In genomic region chr5:154740957-154741356, GRCh38 we compare ENCODE assay signal across 14 cellular contexts. TPM values are rescaled to one million over a fixed set of nuclear protein-coding genes. Genes with fewer than 3 reads are reported as not detected.
DNase-seq lines count a peak whose midpoint lies in the region; ATAC-seq, FAIRE-seq and TF ChIP-seq lines count a peak whose summit lies in the region.
"Had no signal": no experiment of that assay in that cellular context is flagged by ENCODE, and none has a peak within 500 bp of the region (broad histone marks: within the 10 kb centered on the region; RNA-seq: fewer than 3 reads in every experiment).

No MANE protein-coding gene starts in this region.

- ATAC-seq in esophagus mucosa = peak; percentile 93

- no peaks in the 10 kb centered on the region for H3K36me3 ChIP-seq in uterus
- H3K36me3 ChIP-seq: suprapubic skin had no signal

- no peaks in the 10 kb centered on the region for H3K4me1 ChIP-seq in uterus

- WGBS in lower leg skin, 2 donors = 36 to 40% methylated on average over 5 of the region's 5 CpGs

- H3K4me3 ChIP-seq in lower leg skin (ENCODE audit: low read depth, poor library complexity, severe bottlenecking) (no peak overlapping the region), uterus (no peak overlapping the region)
- H3K4me3 ChIP-seq: suprapubic skin had no signal

- DNase-seq in NCI-H82 (lab: John Stamatoyannopoulos, UW) (peak; percentile 49), NCI-H82 treated with DMSO at 0.1 percent for 48 hours (lab: John Stamatoyannopoulos, UW; ENCODE audit: unreplicated experiment) (no peak), lower leg skin (ENCODE audit: low spot score in 2 of 2) (peak; percentile 47 to 88), uterus (peak; percentile 47 to 55), GM19239 (ENCODE audit: insufficient read length, low spot score) (no peak), NCI-H2107 treated with DMSO at 0.1 percent for 48 hours (lab: John Stamatoyannopoulos, UW; ENCODE audit: unreplicated experiment) (no peak)
- DNase-seq in stimulated activated CD4-positive, alpha-beta T cell treated with anti-CD3 and anti-CD28 coated beads, Interleukin-4, amount 100 ng/mL, for 4 hours = no peak
- DNase-seq: activated CD4-positive, CD25-positive, alpha-beta regulatory T cell treated with anti-CD3 and anti-CD28 coated beads, Interleukin-2, amount 50 U/mL, for 72 hours; activated naive CD4-positive, alpha-beta T cell treated with Interleukin-2 at 50 U/mL for 16 hours; NCI-H1417 had no signal

- no peak for TF ChIP-seq CTCF in lower leg skin (IDR thresholded peaks at IDR 0.05)
- no peak for TF ChIP-seq CTCF in uterus (IDR thresholded peaks at IDR 0.05)

- intact Hi-C loops in lower leg skin (cut with DNase I; ENCODE audit: low total_unique reads) = no loop called here
- intact Hi-C loops in uterus (cut with DNase I; ENCODE audit: low total_unique reads) = no loop called here

- H3K27me3 ChIP-seq in uterus = no peaks in the 10 kb centered on the region
- H3K27me3 ChIP-seq: suprapubic skin had no signal

- peak overlapping the region; percentile 44 to 48 for H3K27ac ChIP-seq in uterus
- H3K27ac ChIP-seq: HL-60, suprapubic skin had no signal

- no peaks in the 10 kb centered on the region for H3K9me3 ChIP-seq in uterus
- H3K9me3 ChIP-seq: suprapubic skin had no signal

- TF ChIP-seq POLR2A in lower leg skin (IDR thresholded peaks at IDR 0.05) (no peak), uterus (IDR thresholded peaks at IDR 0.05) (no peak)

- no peak for FAIRE-seq in GM19239 (lab: Jason Lieb, UNC)
- FAIRE-seq: A204.1 had no signal

RNA-seq across cellular contexts. Expression of gene LARP1, which starts 14.2 kb away (rescaled TPM):
- total RNA-seq in esophagus mucosa = 144 TPM
- total RNA-seq in lower leg skin = 100 to 1,000 TPM in 3 of 4 donors, 10 to 100 TPM in 1; 96.0 to 115 (median 104) TPM
- 100 to 1,000 TPM in 1 of 4 donors, 10 to 100 TPM in 3; 33.3 to 202 (median 47.1) TPM for total RNA-seq in uterus

Comparison
In these comparisons a context has a peak if more than half of its experiments do, and no peak if none do; other contexts are left out.
1. DNase-seq: peak in NCI-H82 (single experiment), lower leg skin (2 of 2) and uterus (2 of 2); none in NCI-H82 treated with DMSO at 0.1 percent for 48 hours (single experiment), stimulated activated CD4-positive, alpha-beta T cell treated with anti-CD3 and anti-CD28 coated beads, Interleukin-4, amount 100 ng/mL, for 4 hours (0 of 2), GM19239 (single experiment) and NCI-H2107 treated with DMSO at 0.1 percent for 48 hours (single experiment).